Comparison of ENCODE assay signal across 23 cellular contexts in genomic region chr2:127177617-127178278, GRCh38. TPM values are rescaled to one million over a fixed set of nuclear protein-coding genes. Genes with fewer than 3 reads are reported as not detected.
DNase-seq lines count a peak whose midpoint lies in the region; ATAC-seq, FAIRE-seq and TF ChIP-seq lines count a peak whose summit lies in the region.
"Had no signal": no experiment of that assay in that cellular context is flagged by ENCODE, and none has a peak within 500 bp of the region (broad histone marks: within the 10 kb centered on the region; RNA-seq: fewer than 3 reads in every experiment).

No MANE protein-coding gene starts in this region.

- no peaks in the 10 kb centered on the region for H4K20me1 ChIP-seq in astrocyte (ENCODE audit: insufficient read depth, low read length)

- H3K27ac ChIP-seq in astrocyte (ENCODE audit: low read depth, low read length) (no peak overlapping the region), muscle layer of duodenum (ENCODE audit: low read length) (peak overlapping the region; percentile 85), subcutaneous abdominal adipose tissue (ENCODE audit: low read depth, low read length) (peak overlapping the region; percentile 67)
- H3K27ac ChIP-seq: A549, HL-60 had no signal

- no peak for FAIRE-seq in astrocyte (lab: Jason Lieb, UNC)
- FAIRE-seq: A549, GM12878, GM18507 had no signal

- no peaks in the 10 kb centered on the region for H3K9me3 ChIP-seq in astrocyte (ENCODE audit: insufficient read depth, low read depth, low read length)
- no peaks in the 10 kb centered on the region for H3K9me3 ChIP-seq in muscle layer of duodenum (ENCODE audit: control insufficient read depth in 1 of 2, low read length in 2 of 2)
- H3K9me3 ChIP-seq in subcutaneous abdominal adipose tissue (ENCODE audit: control insufficient read depth in 5 of 5, low read length in 5 of 5): peaks cover 0 to 7% (median 3%) of the 10 kb centered on the region in 5 donors

- H2AFZ ChIP-seq in astrocyte (ENCODE audit: low read depth, low read length): no peak overlapping the region

- ATAC-seq in HG02798 (IDR thresholded peaks at IDR 0.05; ENCODE audit: poor library complexity, unreplicated experiment): no peak
- ATAC-seq: A549, GM12878, PC-3 had no signal

- H3K36me3 Mint-ChIP-seq in astrocyte (ENCODE audit: low read depth, unreplicated experiment) (peaks cover 3% of the 10 kb centered on the region), glutamatergic neuron (ENCODE audit: unreplicated experiment) (no peaks in the 10 kb centered on the region)
- no peaks in the 10 kb centered on the region for H3K36me3 Mint-ChIP-seq in activated CD4-positive, alpha-beta T cell treated with anti-CD3 and anti-CD28 coated beads, Interleukin-2, amount 10 ng/mL, durations not matched to agents 24 days and 14 days (ENCODE audit: low read depth)

- peaks cover 11% of the 10 kb centered on the region for H3K4me1 ChIP-seq in astrocyte (ENCODE audit: insufficient read depth, low read length)
- H3K4me1 ChIP-seq in muscle layer of duodenum (ENCODE audit: control insufficient read depth in 1 of 2, insufficient read depth in 2 of 2, low read length in 2 of 2): peaks cover 13 to 15% of the 10 kb centered on the region in 2 donors
- H3K4me1 ChIP-seq in subcutaneous abdominal adipose tissue (ENCODE audit: control insufficient read depth in 5 of 5, insufficient read depth in 5 of 5, low read length in 5 of 5): peaks cover 18 to 50% (median 40%) of the 10 kb centered on the region in 5 donors

- TF ChIP-seq CTCF in astrocyte (IDR thresholded peaks at IDR 0.05; ENCODE audit: insufficient read depth, low read depth, low read length) (no peak), glutamatergic neuron (IDR thresholded peaks at IDR 0.05; ENCODE audit: partially characterized antibody, unreplicated experiment) (no peak)

- H3K9me3 Mint-ChIP-seq in astrocyte (ENCODE audit: unreplicated experiment): peaks cover 7% of the 10 kb centered on the region
- H3K9me3 Mint-ChIP-seq in glutamatergic neuron (ENCODE audit: unreplicated experiment): peaks cover 2% of the 10 kb centered on the region
- peaks cover 4% of the 10 kb centered on the region for H3K9me3 Mint-ChIP-seq in activated CD4-positive, alpha-beta T cell treated with anti-CD3 and anti-CD28 coated beads, Interleukin-2, amount 10 ng/mL, durations not matched to agents 24 days and 14 days

- H3K4me1 Mint-ChIP-seq in astrocyte (ENCODE audit: low read depth, unreplicated experiment) (peaks cover 21% of the 10 kb centered on the region), glutamatergic neuron (ENCODE audit: low read depth, unreplicated experiment) (peaks cover 22% of the 10 kb centered on the region)
- H3K4me1 Mint-ChIP-seq in activated CD4-positive, alpha-beta T cell treated with anti-CD3 and anti-CD28 coated beads, Interleukin-2, amount 10 ng/mL, durations not matched to agents 24 days and 14 days: no peaks in the 10 kb centered on the region

- H3K27me3 Mint-ChIP-seq in astrocyte (ENCODE audit: low read depth, unreplicated experiment): peaks cover 2% of the 10 kb centered on the region
- H3K27me3 Mint-ChIP-seq in glutamatergic neuron (ENCODE audit: unreplicated experiment): peaks cover 6% of the 10 kb centered on the region
- H3K27me3 Mint-ChIP-seq in activated CD4-positive, alpha-beta T cell treated with anti-CD3 and anti-CD28 coated beads, Interleukin-2, amount 10 ng/mL, durations not matched to agents 24 days and 14 days: peaks cover 2% of the 10 kb centered on the region

- H3K4me3 Mint-ChIP-seq in astrocyte (ENCODE audit: unreplicated experiment) (no peak overlapping the region), glutamatergic neuron (ENCODE audit: unreplicated experiment) (no peak overlapping the region)
- H3K4me3 Mint-ChIP-seq in activated CD4-positive, alpha-beta T cell treated with anti-CD3 and anti-CD28 coated beads, Interleukin-2, amount 10 ng/mL, durations not matched to agents 24 days and 14 days: no peak overlapping the region
- H3K4me3 Mint-ChIP-seq: CD4-positive, alpha-beta T cell had no signal

- H3K4me2 ChIP-seq in astrocyte (ENCODE audit: low read length): no peak overlapping the region
- H3K4me2 ChIP-seq: A549 had no signal

- no peak for DNase-seq in astrocyte (ENCODE audit: low read depth)
- no peak for DNase-seq in glutamatergic neuron
- DNase-seq in activated CD4-positive, alpha-beta T cell treated with anti-CD3 and anti-CD28 coated beads, Interleukin-2, amount 10 ng/mL, durations not matched to agents 24 days and 14 days: no peak
- DNase-seq in NCI-H524 (lab: John Stamatoyannopoulos, UW): no peak
- DNase-seq in activated naive CD4-positive, alpha-beta T cell treated with anti-CD3 and anti-CD28 coated beads, Interleukin-2, amount 50 U/mL, for 16 hours: no peak
- DNase-seq: CD4-positive, alpha-beta T cell; GF-D8; IMR-90; NCI-H1417 treated with DMSO at 0.1 percent for 48 hours; NCI-H187 treated with DMSO at 0.1 percent for 48 hours; NCI-H345; NCI-H526; PC-3; RPMI8226; SHP77 treated with DMSO at 0.1 percent for 48 hours had no signal

- no peak overlapping the region for H3K9ac ChIP-seq in astrocyte (ENCODE audit: low read length)
- H3K9ac ChIP-seq in subcutaneous abdominal adipose tissue (ENCODE audit: low read length in 5 of 5): no peak overlapping the region

- no peaks in the 10 kb centered on the region for H3K79me2 ChIP-seq in astrocyte (ENCODE audit: insufficient read depth, low read length)

- H3K27me3 ChIP-seq in astrocyte (ENCODE audit: insufficient read depth, low read length): no peaks in the 10 kb centered on the region
- no peaks in the 10 kb centered on the region for H3K27me3 ChIP-seq in muscle layer of duodenum (ENCODE audit: low read depth, low read length)
- no peaks in the 10 kb centered on the region for H3K27me3 ChIP-seq in subcutaneous abdominal adipose tissue (ENCODE audit: control insufficient read depth in 5 of 5, insufficient read depth in 4 of 5, low read length in 5 of 5)

- intact Hi-C loops in activated CD4-positive, alpha-beta T cell treated with anti-CD3 and anti-CD28 coated beads, Interleukin-2, amount 10 ng/mL, durations not matched to agents 24 days and 14 days (cut with micrococcal nuclease): loop anchor here (10.0 kb wide), 1 partner anchor 103 kb away; no protein-coding TSS in a partner anchor

- H3K4me3 ChIP-seq in astrocyte (ENCODE audit: insufficient read depth, low read depth, low read length) (no peak overlapping the region), muscle layer of duodenum (ENCODE audit: low read depth in 1 of 2, low read length in 2 of 2) (no peak overlapping the region), subcutaneous abdominal adipose tissue (ENCODE audit: low read depth in 1 of 5, low read length in 5 of 5) (no peak overlapping the region)
- H3K4me3 ChIP-seq: A549, GM12878 had no signal

- H3K36me3 ChIP-seq in astrocyte (ENCODE audit: insufficient read depth, low read length) (no peaks in the 10 kb centered on the region), muscle layer of duodenum (ENCODE audit: control insufficient read depth in 1 of 2, insufficient read depth in 2 of 2, low read length in 2 of 2) (no peaks in the 10 kb centered on the region), subcutaneous abdominal adipose tissue (ENCODE audit: control insufficient read depth in 5 of 5, insufficient read depth in 5 of 5, low read length in 5 of 5) (no peaks in the 10 kb centered on the region)

- H3K27ac Mint-ChIP-seq in astrocyte (ENCODE audit: unreplicated experiment) (peak overlapping the region; percentile 18), glutamatergic neuron (ENCODE audit: unreplicated experiment) (peak overlapping the region; percentile 44)
- H3K27ac Mint-ChIP-seq in activated CD4-positive, alpha-beta T cell treated with anti-CD3 and anti-CD28 coated beads, Interleukin-2, amount 10 ng/mL, durations not matched to agents 24 days and 14 days: no peak overlapping the region
- H3K27ac Mint-ChIP-seq: CD4-positive, alpha-beta T cell had no signal

RNA-seq across cellular contexts. Expression of gene CYP27C1, which starts 42.4 kb away (rescaled TPM):
- total RNA-seq in astrocyte: 4.4 and 5.7 TPM in 2 replicates
- 4.3 TPM for total RNA-seq in glutamatergic neuron (ENCODE audit: unreplicated experiment)
- total RNA-seq in activated CD4-positive, alpha-beta T cell treated with anti-CD3 and anti-CD28 coated beads, Interleukin-2, amount 10 ng/mL, durations not matched to agents 24 days and 14 days: not detected in 2 replicates
- total RNA-seq: CD4-positive, alpha-beta T cell; GM12878; IMR-90; MCF 10A had no signal
